11 cellular contexts compared by ENCODE assay signal in the genomic region with DNA sequence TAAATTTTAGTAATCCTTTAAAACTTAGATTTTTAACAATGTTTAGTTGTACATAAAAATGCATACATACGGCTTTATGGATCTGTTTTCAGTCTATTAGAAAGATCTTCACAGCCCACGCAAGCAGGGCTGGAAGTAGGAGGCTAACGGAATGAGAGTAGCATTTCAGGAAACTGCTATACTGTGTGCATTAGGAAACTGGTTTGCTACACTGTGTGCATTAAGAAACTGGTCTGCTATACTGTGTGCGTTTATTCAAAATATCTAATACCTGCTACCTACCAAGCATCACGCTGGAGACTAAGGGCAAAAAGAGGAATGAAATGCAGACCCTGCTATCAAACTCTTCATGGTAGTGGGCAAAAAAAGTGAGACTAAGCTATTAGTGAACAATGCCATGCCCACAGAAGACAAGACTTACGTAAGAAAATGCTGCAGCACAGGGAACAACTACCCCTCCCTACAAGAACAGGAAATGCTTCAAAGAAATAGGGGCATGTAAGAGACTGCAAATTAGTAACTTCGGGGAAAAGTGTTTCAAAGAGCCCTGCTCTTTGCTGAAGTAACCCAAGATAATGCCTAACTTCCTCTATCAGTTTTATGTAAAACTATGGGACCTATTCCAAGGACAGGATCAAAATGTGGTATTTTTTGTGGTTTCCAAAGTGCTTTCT. TPM values are rescaled to one million over a fixed set of nuclear protein-coding genes. Genes with fewer than 3 reads are reported as not detected.
DNase-seq lines count a peak whose midpoint lies in the region; ATAC-seq and TF ChIP-seq lines count a peak whose summit lies in the region.
"Had no signal": no experiment of that assay in that cellular context is flagged by ENCODE, and none has a peak within 500 bp of the region (broad histone marks: within the 10 kb centered on the region; RNA-seq: fewer than 3 reads in every experiment).

No MANE protein-coding gene starts in this region.

- no peaks in the 10 kb centered on the region for H3K9me3 ChIP-seq in adipocyte (ENCODE audit: control insufficient read depth, low read length)
- no peaks in the 10 kb centered on the region for H3K9me3 ChIP-seq in naive thymus-derived CD4-positive, alpha-beta T cell (ENCODE audit: control insufficient read depth in 2 of 3, low read length in 3 of 3)
- H3K9me3 ChIP-seq: thoracic aorta had no signal

- H3K4me3 ChIP-seq in NB4 (ENCODE audit: low read depth, low read length), result peak overlapping the region; percentile 51
- H3K4me3 ChIP-seq in adipocyte (ENCODE audit: low read length), result no peak overlapping the region
- H3K4me3 ChIP-seq in naive thymus-derived CD4-positive, alpha-beta T cell (ENCODE audit: low read length), result no peak overlapping the region
- H3K4me3 ChIP-seq: thoracic aorta had no signal

- CTCF ChIA-PET in naive thymus-derived CD4-positive, alpha-beta T cell (lab: Charles Lee), result no interaction called here

- no peaks in the 10 kb centered on the region for H3K27me3 Mint-ChIP-seq in naive thymus-derived CD4-positive, alpha-beta T cell
- H3K27me3 Mint-ChIP-seq: activated CD8-positive, alpha-beta memory T cell treated with anti-CD3 and anti-CD28 coated beads, Interleukin-2, amount 10 ng/mL, durations not matched to agents 7 days and 5 days had no signal

- intact Hi-C loops in naive thymus-derived CD4-positive, alpha-beta T cell (cut with micrococcal nuclease), result loop anchor here (1.0 kb wide), 2 partner anchors 9 to 11 kb away; a partner anchor contains a TSS

- H3K4me3 Mint-ChIP-seq in naive thymus-derived CD4-positive, alpha-beta T cell, result peak overlapping the region; percentile 46 to 79 (median 66)
- H3K4me3 Mint-ChIP-seq: activated CD8-positive, alpha-beta memory T cell treated with anti-CD3 and anti-CD28 coated beads, Interleukin-2, amount 10 ng/mL, durations not matched to agents 7 days and 5 days had no signal

- H3K27me3 ChIP-seq in adipocyte (replicated peaks; ENCODE audit: control insufficient read depth, insufficient read depth, low read length), result no peaks in the 10 kb centered on the region
- no peaks in the 10 kb centered on the region for H3K27me3 ChIP-seq in naive thymus-derived CD4-positive, alpha-beta T cell (ENCODE audit: control insufficient read depth in 2 of 2, insufficient read depth in 2 of 2, low read length in 2 of 2)

- H3K4me1 Mint-ChIP-seq in naive thymus-derived CD4-positive, alpha-beta T cell, result peaks cover 14 to 57% (median 42%) of the 10 kb centered on the region in 7 donors

- H3K4me1 ChIP-seq in adipocyte (ENCODE audit: control insufficient read depth, insufficient read depth, low read length), result peaks cover 35% of the 10 kb centered on the region
- H3K4me1 ChIP-seq in naive thymus-derived CD4-positive, alpha-beta T cell (ENCODE audit: control insufficient read depth in 2 of 2, insufficient read depth in 2 of 2, low read length in 2 of 2), result peaks cover 0 to 24% of the 10 kb centered on the region in 2 donors

- no peaks in the 10 kb centered on the region for H3K9me3 Mint-ChIP-seq in naive thymus-derived CD4-positive, alpha-beta T cell

- peak overlapping the region; percentile 34 for H3K27ac ChIP-seq in naive thymus-derived CD4-positive, alpha-beta T cell (ENCODE audit: low read depth, low read length)
- H3K27ac ChIP-seq: thoracic aorta had no signal

- DNase-seq in GF-D8 (lab: John Stamatoyannopoulos, UW) (peak; percentile 99), NB4 (ENCODE audit: low read depth) (peak; percentile 89), adipocyte (ENCODE audit: low read depth) (no peak), amniotic stem cell (lab: John Stamatoyannopoulos, UW) (no peak), retina (no peak)
- DNase-seq in naive thymus-derived CD4-positive, alpha-beta T cell, result peak in 7 of 9 donors; percentile 7 to 57 (median 34)
- DNase-seq: activated CD8-positive, alpha-beta memory T cell treated with anti-CD3 and anti-CD28 coated beads, Interleukin-2, amount 10 ng/mL, durations not matched to agents 7 days and 5 days; GOT3; NCI-H1930 had no signal

- ATAC-seq in naive thymus-derived CD4-positive, alpha-beta T cell, result peak; percentile 82
- no peak for ATAC-seq in GM19351 (IDR thresholded peaks at IDR 0.05; ENCODE audit: unreplicated experiment)
- ATAC-seq: activated CD8-positive, alpha-beta memory T cell treated with anti-CD3 and anti-CD28 coated beads, Interleukin-2, amount 10 ng/mL, durations not matched to agents 7 days and 5 days had no signal

- H3K9ac ChIP-seq in adipocyte (ENCODE audit: low read length), result peak overlapping the region; percentile 24

- H3K36me3 ChIP-seq in adipocyte (ENCODE audit: control insufficient read depth, insufficient read depth, low read length, severe bottlenecking), result peaks cover 27% of the 10 kb centered on the region
- H3K36me3 ChIP-seq in naive thymus-derived CD4-positive, alpha-beta T cell (ENCODE audit: control insufficient read depth in 2 of 3, insufficient read depth in 3 of 3, low read length in 3 of 3), result peaks cover 0 to 4% (median 0%) of the 10 kb centered on the region in 3 experiments
- H3K36me3 ChIP-seq: thoracic aorta had no signal

- peaks cover 0 to 25% (median 19%) of the 10 kb centered on the region in 5 donors for H3K36me3 Mint-ChIP-seq in naive thymus-derived CD4-positive, alpha-beta T cell

- no peak for TF ChIP-seq CTCF in NB4 (IDR thresholded peaks at IDR 0.05; ENCODE audit: low read depth, low read length)

- peak overlapping the region; percentile 54 to 88 (median 81) for H3K27ac Mint-ChIP-seq in naive thymus-derived CD4-positive, alpha-beta T cell
- H3K27ac Mint-ChIP-seq: activated CD8-positive, alpha-beta memory T cell treated with anti-CD3 and anti-CD28 coated beads, Interleukin-2, amount 10 ng/mL, durations not matched to agents 7 days and 5 days had no signal

- no peak for TF ChIP-seq POLR2A in NB4 (IDR thresholded peaks at IDR 0.05; ENCODE audit: extremely low read depth, insufficient read length)

- POLR2A ChIA-PET in naive thymus-derived CD4-positive, alpha-beta T cell (lab: Charles Lee), result no interaction called here

RNA-seq across cellular contexts. Expression of a gene that starts 11.2 kb away (rescaled TPM):
- 10 to 100 TPM; 17.5 to 32.6 (median 21.6) TPM for total RNA-seq in naive thymus-derived CD4-positive, alpha-beta T cell
- 1 to 10 TPM; 5.3 to 7.9 TPM for polyA plus RNA-seq in naive thymus-derived CD4-positive, alpha-beta T cell

Comparison
In these comparisons a context has a peak if more than half of its experiments do, and no peak if none do; other contexts are left out.
1. DNase-seq: peak in GF-D8 (single experiment), NB4 (single experiment) and naive thymus-derived CD4-positive, alpha-beta T cell (7 of 9); none in adipocyte (single experiment), amniotic stem cell (single experiment) and retina (single experiment).